In the genomic region with DNA sequence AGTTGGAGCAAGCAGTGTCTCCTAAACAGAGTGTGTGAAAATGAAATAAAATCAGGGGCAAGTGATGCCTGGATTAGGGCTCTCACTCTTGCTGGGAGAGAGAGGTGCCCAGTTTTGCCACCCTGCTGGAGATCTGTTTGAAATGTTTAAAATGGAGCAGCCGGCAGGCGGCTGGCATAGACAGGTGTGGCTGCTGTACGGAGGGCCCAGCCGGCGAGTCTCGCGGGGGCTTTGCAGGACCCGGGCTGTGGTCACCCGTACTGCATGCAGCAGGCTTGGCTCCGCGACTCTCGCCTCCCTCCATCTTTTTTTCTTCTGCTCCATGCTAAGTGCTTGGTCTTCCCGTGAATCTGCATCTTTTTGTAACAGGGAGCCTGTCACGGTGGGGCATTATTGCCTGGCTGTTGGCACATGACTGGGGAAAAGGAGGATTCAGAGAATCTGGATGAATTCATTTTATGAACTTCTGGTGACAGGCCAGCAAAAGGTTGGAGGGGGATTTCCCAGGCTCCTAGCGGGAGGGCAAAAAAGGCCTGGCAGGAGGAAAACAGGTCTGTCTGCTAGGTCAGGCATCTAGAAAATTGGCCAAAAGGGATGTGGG, we compare ENCODE assay signal across 8 cellular contexts. TPM values are rescaled to one million over a fixed set of nuclear protein-coding genes. Genes with fewer than 3 reads are reported as not detected.
DNase-seq lines count a peak whose midpoint lies in the region; ATAC-seq and TF ChIP-seq lines count a peak whose summit lies in the region.

No MANE protein-coding gene starts in this region.

- H3K27ac ChIP-seq in right atrium auricular region (peak overlapping the region; percentile 80 to 84), sigmoid colon (peak overlapping the region; percentile 77 to 93 (median 92))

- peak overlapping the region; percentile 83 for H3K4me3 Mint-ChIP-seq in activated T-cell treated with anti-CD3 and anti-CD28 coated beads, Interleukin-2, amount 50 U/mL, for 24 hours
- H3K4me3 Mint-ChIP-seq in activated CD8-positive, alpha-beta T cell treated with anti-CD3 and anti-CD28 coated beads for 36 hours, result peak overlapping the region; percentile 77

- H3K4me1 ChIP-seq in right atrium auricular region (peaks cover 0 to 48% of the 10 kb centered on the region in 2 donors), sigmoid colon (peaks cover 0 to 47% (median 26%) of the 10 kb centered on the region in 4 donors)

- no peak for TF ChIP-seq EP300 in sigmoid colon (IDR thresholded peaks at IDR 0.05)

- no peak for ATAC-seq in activated CD8-positive, alpha-beta T cell treated with anti-CD3 and anti-CD28 coated beads for 36 hours
- no peak for ATAC-seq in HG02798 (IDR thresholded peaks at IDR 0.05; ENCODE audit: poor library complexity, unreplicated experiment)

- no peak for DNase-seq in activated T-cell treated with anti-CD3 and anti-CD28 coated beads, Interleukin-2, amount 50 U/mL, for 24 hours
- no peak for DNase-seq in activated T-cell treated with anti-CD3 and anti-CD28 coated beads, Interleukin-2, amount 50 U/mL, for 1 hour
- DNase-seq in activated CD8-positive, alpha-beta T cell treated with anti-CD3 and anti-CD28 coated beads for 36 hours, result no peak
- DNase-seq in right atrium auricular region (ENCODE audit: low spot score) (no peak), sigmoid colon (no peak), RPMI8226 (no peak)
- DNase-seq in stimulated activated CD4-positive, alpha-beta T cell treated with anti-CD3 and anti-CD28 coated beads, Interleukin-1b, Interleukin-23, amount 100 ng/mL, for 48 hours, result no peak

- no peaks in the 10 kb centered on the region for H3K36me3 ChIP-seq in right atrium auricular region
- H3K36me3 ChIP-seq in sigmoid colon, result no peaks in the 10 kb centered on the region

- H3K9me3 Mint-ChIP-seq in activated T-cell treated with anti-CD3 and anti-CD28 coated beads, Interleukin-2, amount 50 U/mL, for 24 hours, result no peaks in the 10 kb centered on the region
- no peaks in the 10 kb centered on the region for H3K9me3 Mint-ChIP-seq in activated CD8-positive, alpha-beta T cell treated with anti-CD3 and anti-CD28 coated beads for 36 hours

- intact Hi-C loops in activated CD8-positive, alpha-beta T cell treated with anti-CD3 and anti-CD28 coated beads for 36 hours (cut with micrococcal nuclease), result no loop called here
- intact Hi-C loops in sigmoid colon (cut with DNase I), result loop anchor here (5.0 kb wide), 1 partner anchor 57 kb away; no protein-coding TSS in a partner anchor

- H3K9me3 ChIP-seq in right atrium auricular region, result no peaks in the 10 kb centered on the region
- H3K9me3 ChIP-seq in sigmoid colon, result no peaks in the 10 kb centered on the region

- H3K4me3 ChIP-seq in right atrium auricular region, result peak overlapping the region; percentile 73 to 92
- peak overlapping the region; percentile 84 to 99 (median 93) for H3K4me3 ChIP-seq in sigmoid colon

- POLR2A ChIA-PET in activated CD8-positive, alpha-beta T cell treated with anti-CD3 and anti-CD28 coated beads for 36 hours (lab: Charles Lee), result interaction anchor here (0.8 kb wide), 1 partner anchor 12 kb away, joined by 3 read pairs; no protein-coding TSS in a partner anchor

- CTCF ChIA-PET in activated CD8-positive, alpha-beta T cell treated with anti-CD3 and anti-CD28 coated beads for 36 hours (lab: Charles Lee), result interaction anchor here (3.3 to 9.6 kb wide), 2 partner anchors 110 to 111 kb away, joined by 21 to 158 read pairs; no protein-coding TSS in a partner anchor

- TF ChIP-seq POLR2A in sigmoid colon (IDR thresholded peaks at IDR 0.05), result no peak

- peak overlapping the region; percentile 60 for H3K27ac Mint-ChIP-seq in activated T-cell treated with anti-CD3 and anti-CD28 coated beads, Interleukin-2, amount 50 U/mL, for 24 hours
- H3K27ac Mint-ChIP-seq in activated CD8-positive, alpha-beta T cell treated with anti-CD3 and anti-CD28 coated beads for 36 hours, result peak overlapping the region; percentile 13

- WGBS in sigmoid colon, 2 donors, result 37 to 39% methylated on average over 15 of the region's 15 CpGs

- H3K27me3 Mint-ChIP-seq in activated T-cell treated with anti-CD3 and anti-CD28 coated beads, Interleukin-2, amount 50 U/mL, for 24 hours, result peaks cover 6% of the 10 kb centered on the region
- H3K27me3 Mint-ChIP-seq in activated CD8-positive, alpha-beta T cell treated with anti-CD3 and anti-CD28 coated beads for 36 hours, result peaks cover 10% of the 10 kb centered on the region

- no peaks in the 10 kb centered on the region for H3K27me3 ChIP-seq in right atrium auricular region
- no peaks in the 10 kb centered on the region for H3K27me3 ChIP-seq in sigmoid colon

- TF ChIP-seq CTCF in activated CD8-positive, alpha-beta T cell treated with anti-CD3 and anti-CD28 coated beads for 36 hours (IDR thresholded peaks at IDR 0.05), result no peak
- TF ChIP-seq CTCF in right atrium auricular region (IDR thresholded peaks at IDR 0.05) (peak in 1 of 2 donors; percentile 6), sigmoid colon (IDR thresholded peaks at IDR 0.05) (no peak)

- H3K36me3 Mint-ChIP-seq in activated T-cell treated with anti-CD3 and anti-CD28 coated beads, Interleukin-2, amount 50 U/mL, for 24 hours (ENCODE audit: low read depth), result peaks cover 18% of the 10 kb centered on the region
- no peaks in the 10 kb centered on the region for H3K36me3 Mint-ChIP-seq in activated CD8-positive, alpha-beta T cell treated with anti-CD3 and anti-CD28 coated beads for 36 hours (ENCODE audit: low read depth)

- H3K4me1 Mint-ChIP-seq in activated T-cell treated with anti-CD3 and anti-CD28 coated beads, Interleukin-2, amount 50 U/mL, for 24 hours (ENCODE audit: low read depth), result peaks cover 44% of the 10 kb centered on the region
- H3K4me1 Mint-ChIP-seq in activated CD8-positive, alpha-beta T cell treated with anti-CD3 and anti-CD28 coated beads for 36 hours (ENCODE audit: low read depth), result peaks cover 18% of the 10 kb centered on the region

RNA-seq across cellular contexts. Expression of gene ZNRF1, which starts 1.8 kb away (rescaled TPM):
- 10 to 100 TPM; 11.0 to 13.7 TPM for total RNA-seq in activated CD8-positive, alpha-beta T cell treated with anti-CD3 and anti-CD28 coated beads for 36 hours
- total RNA-seq in right atrium auricular region (10 to 100 TPM; 15.3 to 19.8 TPM), sigmoid colon (10 to 100 TPM; 16.9 to 33.0 (median 22.3) TPM)
- polyA plus RNA-seq in sigmoid colon, result 10 to 100 TPM; 10.6 to 12.2 (median 11.4) TPM

RNA-seq across cellular contexts. Expression of gene WDR59, which starts 15.7 kb away (rescaled TPM):
- 10 to 100 TPM; 59.1 to 68.1 TPM for total RNA-seq in activated CD8-positive, alpha-beta T cell treated with anti-CD3 and anti-CD28 coated beads for 36 hours
- 10 to 100 TPM; 12.5 to 18.0 TPM for total RNA-seq in right atrium auricular region
- 10 to 100 TPM; 15.1 to 40.7 (median 24.6) TPM for total RNA-seq in sigmoid colon
- 10 to 100 TPM in 2 of 3 donors, 1 to 10 TPM in 1; 6.2 to 20.3 (median 13.8) TPM for polyA plus RNA-seq in sigmoid colon
